ENCODE assay signal across 31 cellular contexts in genomic region chr6:98036344-98036743, GRCh38.
A peak's percentile ranks its signal among the peaks of the same experiment; 100 is the strongest.
DNase-seq lines count a peak whose midpoint lies in the region; ATAC-seq and TF ChIP-seq lines count a peak whose summit lies in the region.
"Had no signal": no experiment of that assay in that cellular context is flagged by ENCODE, and none has a peak within 500 bp of the region (broad histone marks: within the 10 kb centered on the region; RNA-seq: fewer than 3 reads in every experiment).

No MANE protein-coding gene starts in this region.

- H3K27me3 ChIP-seq in HUES64 (ENCODE audit: insufficient read depth, low read length) (no peaks in the 10 kb centered on the region), tibial artery (no peaks in the 10 kb centered on the region)
- H3K27me3 ChIP-seq: ovary had no signal

- no peak for TF ChIP-seq CTCF in WTC11 (IDR thresholded peaks at IDR 0.05)
- no peak for TF ChIP-seq CTCF in tibial artery (IDR thresholded peaks at IDR 0.05)

- WGBS in HUES64: 14% methylated on average over 4 of the region's 4 CpGs

- peak overlapping the region; percentile 38 for H3K4me3 Mint-ChIP-seq in WTC11
- H3K4me3 Mint-ChIP-seq in stimulated activated effector memory CD8-positive, alpha-beta T cell treated with anti-CD3 and anti-CD28 coated beads, Interleukin-12 subunit alpha, Interleukin-12 subunit beta, amount 100 ng/mL, for 72 hours: no peak overlapping the region
- H3K4me3 Mint-ChIP-seq: activated CD4-positive, alpha-beta memory T cell treated with anti-CD3 and anti-CD28 coated beads for 36 hours; central memory CD8-positive, alpha-beta T cell; dendritic cell treated with granulocyte-macrophage colony-stimulating factor and Interleukin-4, amounts not matched to agents 40 ng/mL and 50 ng/mL, for 4 days; natural killer cell; stimulated activated memory B cell treated with anti-CD40 and anti-IgM and Interleukin-4, amounts not matched to agents 10 μg/mL and 1 μg/mL and 100 μg/mL, for 72 hours; type B pancreatic cell had no signal

- H3K4me1 Mint-ChIP-seq in WTC11: peaks cover 62% of the 10 kb centered on the region
- no peaks in the 10 kb centered on the region for H3K4me1 Mint-ChIP-seq in stimulated activated effector memory CD8-positive, alpha-beta T cell treated with anti-CD3 and anti-CD28 coated beads, Interleukin-12 subunit alpha, Interleukin-12 subunit beta, amount 100 ng/mL, for 72 hours
- H3K4me1 Mint-ChIP-seq: central memory CD8-positive, alpha-beta T cell; natural killer cell; stimulated activated memory B cell treated with anti-CD40 and anti-IgM and Interleukin-4, amounts not matched to agents 10 μg/mL and 1 μg/mL and 100 μg/mL, for 72 hours had no signal

- no peaks in the 10 kb centered on the region; the same call in 1 of the 2 replicates for H3K36me3 Mint-ChIP-seq in WTC11
- no peaks in the 10 kb centered on the region for H3K36me3 Mint-ChIP-seq in stimulated activated effector memory CD8-positive, alpha-beta T cell treated with anti-CD3 and anti-CD28 coated beads, Interleukin-12 subunit alpha, Interleukin-12 subunit beta, amount 100 ng/mL, for 72 hours
- H3K36me3 Mint-ChIP-seq: activated CD4-positive, alpha-beta memory T cell treated with anti-CD3 and anti-CD28 coated beads for 36 hours; natural killer cell; stimulated activated memory B cell treated with anti-CD40 and anti-IgM and Interleukin-4, amounts not matched to agents 10 μg/mL and 1 μg/mL and 100 μg/mL, for 72 hours; type B pancreatic cell had no signal

- DNase-seq in D341Med (ENCODE audit: low spot score) (peak; percentile 56), WTC11 (ENCODE audit: low spot score) (peak; percentile 17), iPS-NIHi11 (ENCODE audit: low spot score) (peak; percentile 32), tibial artery (no peak), NCI-H2081 treated with DMSO at 0.1 percent for 48 hours (lab: John Stamatoyannopoulos, UW) (no peak)
- DNase-seq in stimulated activated effector memory CD8-positive, alpha-beta T cell treated with anti-CD3 and anti-CD28 coated beads, Interleukin-12 subunit alpha, Interleukin-12 subunit beta, amount 100 ng/mL, for 72 hours (ENCODE audit: low spot score in 2 of 2): no peak
- DNase-seq: activated CD4-positive, alpha-beta memory T cell treated with anti-CD3 and anti-CD28 coated beads for 36 hours; activated CD4-positive, alpha-beta T cell treated with anti-CD3 and anti-CD28 coated beads for 1 hour; activated naive CD4-positive, alpha-beta T cell treated with Interleukin-2 at 50 U/mL for 16 hours; DMS79 treated with DMSO at 0.1 percent for 48 hours; GF-D8; Karpas-422; left cardiac atrium; mucosa of descending colon; natural killer cell; NCI-H1417 treated with DMSO at 0.1 percent for 48 hours; NCI-H2107; NCI-H510A; ovary; SHP77 treated with DMSO at 0.1 percent for 48 hours; stimulated activated CD4-positive, alpha-beta T cell treated with anti-CD3 and anti-CD28 coated beads, Interleukin-15, amount 100 ng/mL, for 24 hours; substantia nigra; T-helper 2 cell had no signal

- H3K27me3 Mint-ChIP-seq in WTC11 (ENCODE audit: low read depth): no peaks in the 10 kb centered on the region
- H3K27me3 Mint-ChIP-seq: activated CD4-positive, alpha-beta memory T cell treated with anti-CD3 and anti-CD28 coated beads for 36 hours; central memory CD8-positive, alpha-beta T cell; dendritic cell treated with granulocyte-macrophage colony-stimulating factor and Interleukin-4, amounts not matched to agents 40 ng/mL and 50 ng/mL, for 4 days; stimulated activated memory B cell treated with anti-CD40 and anti-IgM and Interleukin-4, amounts not matched to agents 10 μg/mL and 1 μg/mL and 100 μg/mL, for 72 hours had no signal

- intact Hi-C loops in tibial artery (cut with DNase I; ENCODE audit: low total_unique reads): no loop called here

- H3K36me3 ChIP-seq in HUES64 (ENCODE audit: insufficient read depth, low read length) (no peaks in the 10 kb centered on the region), tibial artery (no peaks in the 10 kb centered on the region)
- H3K36me3 ChIP-seq: ovary had no signal

- H3K4me1 ChIP-seq in HUES64 (ENCODE audit: insufficient read depth, low read length) (peaks cover 59% of the 10 kb centered on the region), tibial artery (no peaks in the 10 kb centered on the region)

- peak overlapping the region; percentile 70 for H3K27ac ChIP-seq in HUES64 (ENCODE audit: low read depth, low read length)
- no peak overlapping the region for H3K27ac ChIP-seq in tibial artery
- H3K27ac ChIP-seq: ovary had no signal

- H3K9ac ChIP-seq in HUES64 (ENCODE audit: low read depth, low read length): peak overlapping the region; percentile 15; the same call in 1 of the 2 replicates

- H3K4me3 ChIP-seq in HUES64 (ENCODE audit: low read length) (no peak overlapping the region), tibial artery (no peak overlapping the region)
- H3K4me3 ChIP-seq: lung, mucosa of descending colon, ovary had no signal

- H3K27ac Mint-ChIP-seq in WTC11: peak overlapping the region; percentile 96
- no peak overlapping the region for H3K27ac Mint-ChIP-seq in stimulated activated effector memory CD8-positive, alpha-beta T cell treated with anti-CD3 and anti-CD28 coated beads, Interleukin-12 subunit alpha, Interleukin-12 subunit beta, amount 100 ng/mL, for 72 hours
- H3K27ac Mint-ChIP-seq: activated CD4-positive, alpha-beta memory T cell treated with anti-CD3 and anti-CD28 coated beads for 36 hours; dendritic cell treated with granulocyte-macrophage colony-stimulating factor and Interleukin-4, amounts not matched to agents 40 ng/mL and 50 ng/mL, for 4 days; natural killer cell; stimulated activated memory B cell treated with anti-CD40 and anti-IgM and Interleukin-4, amounts not matched to agents 10 μg/mL and 1 μg/mL and 100 μg/mL, for 72 hours; type B pancreatic cell had no signal

- peak; percentile 57 for ATAC-seq in WTC11
- no peak for ATAC-seq in stimulated activated effector memory CD8-positive, alpha-beta T cell treated with anti-CD3 and anti-CD28 coated beads, Interleukin-12 subunit alpha, Interleukin-12 subunit beta, amount 100 ng/mL, for 72 hours
- no peak for ATAC-seq in HG02852 (IDR thresholded peaks at IDR 0.05; ENCODE audit: unreplicated experiment)
- ATAC-seq: esophagus mucosa; left cardiac atrium; mucosa of descending colon; natural killer cell; stimulated activated memory B cell treated with anti-CD40 and anti-IgM and Interleukin-4, amounts not matched to agents 10 μg/mL and 1 μg/mL and 100 μg/mL, for 72 hours had no signal

- CTCF ChIA-PET in WTC11 (lab: Charles Lee): interaction anchor here (1.3 to 1.7 kb wide), 2 partner anchors 57 to 310 kb away, joined by 4 to 5 read pairs; no protein-coding TSS in a partner anchor

- H3K9me3 ChIP-seq in HUES64 (ENCODE audit: insufficient read depth, low read depth, low read length) (no peaks in the 10 kb centered on the region), tibial artery (no peaks in the 10 kb centered on the region)
- H3K9me3 ChIP-seq: mucosa of descending colon, ovary had no signal

- POLR2A ChIA-PET in WTC11 (lab: Charles Lee): no interaction called here

- H3K9me3 Mint-ChIP-seq in WTC11: no peaks in the 10 kb centered on the region
- peaks cover 6% of the 10 kb centered on the region for H3K9me3 Mint-ChIP-seq in stimulated activated effector memory CD8-positive, alpha-beta T cell treated with anti-CD3 and anti-CD28 coated beads, Interleukin-12 subunit alpha, Interleukin-12 subunit beta, amount 100 ng/mL, for 72 hours
- H3K9me3 Mint-ChIP-seq: activated CD4-positive, alpha-beta memory T cell treated with anti-CD3 and anti-CD28 coated beads for 36 hours; dendritic cell treated with granulocyte-macrophage colony-stimulating factor and Interleukin-4, amounts not matched to agents 40 ng/mL and 50 ng/mL, for 4 days; type B pancreatic cell had no signal

TF ChIP-seq in WTC11, 78 proteins besides CTCF, POLR2A, EP300 and RAD21 (continues in another document):
- TF ChIP-seq FOXK1 (CRISPR knock-in tag; IDR thresholded peaks at IDR 0.05) (peak; percentile 40; the same call in 1 of the 2 replicates), FOXP4 (CRISPR knock-in tag; IDR thresholded peaks at IDR 0.05) (peak; percentile 70; the same call in 1 of the 2 replicates), TEAD1 (CRISPR knock-in tag; IDR thresholded peaks at IDR 0.05) (peak; percentile 85; the same call in 1 of the 2 replicates), USF1 (CRISPR knock-in tag; IDR thresholded peaks at IDR 0.05) (peak; percentile 31; the same call in 1 of the 2 replicates), CREB1 (CRISPR knock-in tag; IDR thresholded peaks at IDR 0.05) (no peak), TP53 (CRISPR knock-in tag; IDR thresholded peaks at IDR 0.05) (no peak), MAX (CRISPR knock-in tag; IDR thresholded peaks at IDR 0.05) (no peak)

Comparison
In these comparisons a context has a peak if more than half of its experiments do, and no peak if none do; other contexts are left out.
1. DNase-seq: peak in D341Med (single experiment), WTC11 (single experiment) and iPS-NIHi11 (single experiment); none in stimulated activated effector memory CD8-positive, alpha-beta T cell treated with anti-CD3 and anti-CD28 coated beads, Interleukin-12 subunit alpha, Interleukin-12 subunit beta, amount 100 ng/mL, for 72 hours (0 of 2), tibial artery (0 of 2) and NCI-H2081 treated with DMSO at 0.1 percent for 48 hours (single experiment).